22 cellular contexts compared by ENCODE assay signal in the genomic region with DNA sequence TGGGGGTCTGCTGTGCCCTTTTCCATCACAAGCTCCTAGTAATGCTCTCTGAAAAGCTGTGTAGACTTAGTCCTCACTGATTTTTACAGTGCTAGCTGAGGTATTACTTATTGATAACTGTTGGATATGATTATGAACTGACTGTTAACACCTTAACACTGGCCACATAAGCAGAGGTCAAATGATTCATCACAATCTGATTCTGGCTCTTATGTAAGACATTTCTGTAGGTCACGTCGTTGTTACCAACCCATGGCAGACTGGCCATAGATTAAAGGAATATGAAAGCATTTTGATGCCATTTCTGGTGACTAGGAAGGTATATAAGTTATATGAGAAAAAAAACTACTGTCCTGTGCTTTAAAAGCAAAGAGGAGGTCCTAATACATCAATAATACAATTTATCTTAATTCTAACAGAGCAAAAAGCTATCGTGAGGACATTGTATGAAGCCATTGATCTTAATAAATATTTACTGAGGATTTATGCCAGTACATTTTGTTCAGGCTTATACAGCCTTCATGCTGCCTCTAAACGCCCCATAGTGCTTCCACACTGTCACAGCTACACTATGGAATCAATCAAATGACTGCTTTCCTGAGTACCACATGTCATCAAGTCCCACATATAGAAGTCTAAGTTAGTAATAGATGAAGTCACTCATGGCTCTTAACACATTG. TPM values are rescaled to one million over a fixed set of nuclear protein-coding genes. Genes with fewer than 3 reads are reported as not detected.
DNase-seq lines count a peak whose midpoint lies in the region; ATAC-seq, FAIRE-seq and TF ChIP-seq lines count a peak whose summit lies in the region.
"Had no signal": no experiment of that assay in that cellular context is flagged by ENCODE, and none has a peak within 500 bp of the region (broad histone marks: within the 10 kb centered on the region; RNA-seq: fewer than 3 reads in every experiment).

No MANE protein-coding gene starts in this region.

- H3K9me3 ChIP-seq in liver (ENCODE audit: control insufficient read depth in 4 of 4, low read length in 3 of 4) (no peaks in the 10 kb centered on the region), HepG2 (ENCODE audit: low read length) (no peaks in the 10 kb centered on the region), SJSA1 (replicated peaks) (no peaks in the 10 kb centered on the region)

- CTCF ChIA-PET in HepG2 (lab: Yijun Ruan, JAX; ENCODE audit: low intra/inter-chr PET ratio, low total read pairs) = no interaction called here

- H3K4me1 ChIP-seq in liver (ENCODE audit: control insufficient read depth in 4 of 4, insufficient read depth in 4 of 4, low read length in 3 of 4) (peaks cover 0 to 12% (median 7%) of the 10 kb centered on the region in 4 donors), HepG2 (ENCODE audit: insufficient read depth, low read length) (no peaks in the 10 kb centered on the region), SJSA1 (replicated peaks) (peaks cover 41% of the 10 kb centered on the region)

- FAIRE-seq in HepG2 (lab: Jason Lieb, UNC) = no peak
- FAIRE-seq: GM12878 had no signal

- intact Hi-C loops in HepG2 (cut with micrococcal nuclease; ENCODE audit: unreplicated experiment) = no loop called here
- intact Hi-C loops in activated CD4-positive, alpha-beta T cell treated with anti-CD3 and anti-CD28 coated beads, Interleukin-2, amount 10 ng/mL, durations not matched to agents 24 days and 14 days (cut with micrococcal nuclease) = no loop called here

- TF ChIP-seq RAD21 in liver (IDR thresholded peaks at IDR 0.05) (peak; percentile 47 to 54), HepG2 (CRISPR knock-in tag; IDR thresholded peaks at IDR 0.05) (no peak)

- H3K27me3 ChIP-seq in liver (ENCODE audit: control insufficient read depth in 4 of 4, insufficient read depth in 4 of 4, low read length in 3 of 4) = no peaks in the 10 kb centered on the region
- no peaks in the 10 kb centered on the region for H3K27me3 ChIP-seq in HepG2 (ENCODE audit: control insufficient read depth in 1 of 2, insufficient read depth in 2 of 2, low read length in 2 of 2)
- H3K27me3 ChIP-seq in SJSA1 (replicated peaks) = no peaks in the 10 kb centered on the region

- no peaks in the 10 kb centered on the region for H3K9me3 Mint-ChIP-seq in activated CD4-positive, alpha-beta T cell treated with anti-CD3 and anti-CD28 coated beads, Interleukin-2, amount 10 ng/mL, durations not matched to agents 24 days and 14 days
- H3K9me3 Mint-ChIP-seq: H9 had no signal

- no peaks in the 10 kb centered on the region for H3K79me2 ChIP-seq in HepG2 (ENCODE audit: insufficient read depth, low read length)

- whole genome bisulfite sequencing in liver = 36% methylated on average over 4 of the region's 4 CpGs
- WGBS in HepG2 (ENCODE audit: low lambda C conversion rate) = 8% methylated on average over 4 of the region's 4 CpGs

- BruUV-seq in HepG2 (replicated peaks; lab: Mats Ljungman, UMichigan) = no TSS peak

- no peak for TF ChIP-seq POLR2A in HepG2 (IDR thresholded peaks at IDR 0.05; ENCODE audit: insufficient read depth in 1 of 2, low read depth in 2 of 2, low read length in 2 of 2)

- H3K36me3 ChIP-seq in liver (ENCODE audit: control insufficient read depth in 4 of 4, insufficient read depth in 3 of 4, low read depth in 1 of 4, low read length in 3 of 4) (no peaks in the 10 kb centered on the region), HepG2 (replicated peaks in 1 of 2; ENCODE audit: control insufficient read depth in 1 of 2, insufficient read depth in 2 of 2, low read length in 2 of 2) (no peaks in the 10 kb centered on the region), SJSA1 (no peaks in the 10 kb centered on the region)

- TF ChIP-seq CTCF in liver (IDR thresholded peaks at IDR 0.05; ENCODE audit: low read depth, low read length, missing input control) (no peak), HepG2 (CRISPR knock-in tag; IDR thresholded peaks at IDR 0.05) (no peak), fibroblast of mammary gland (conservative IDR thresholded peaks at IDR 0.05; ENCODE audit: control insufficient read depth, insufficient read depth, low read depth, low read length) (no peak)

- H3K4me3 Mint-ChIP-seq in activated CD4-positive, alpha-beta T cell treated with anti-CD3 and anti-CD28 coated beads, Interleukin-2, amount 10 ng/mL, durations not matched to agents 24 days and 14 days = no peak overlapping the region
- H3K4me3 Mint-ChIP-seq: CD14-positive monocyte, H9 had no signal

- ATAC-seq in HepG2 (no peak), HG03571 (IDR thresholded peaks at IDR 0.05; ENCODE audit: unreplicated experiment) (no peak)
- ATAC-seq: GM12878 had no signal

- H3K27ac Mint-ChIP-seq in activated CD4-positive, alpha-beta T cell treated with anti-CD3 and anti-CD28 coated beads, Interleukin-2, amount 10 ng/mL, durations not matched to agents 24 days and 14 days = no peak overlapping the region
- H3K27ac Mint-ChIP-seq: CD14-positive monocyte, H9 had no signal

- in situ Hi-C loops in HepG2 (cut with HindIII; ENCODE audit: extremely low pct_ligation_motif_present, low pct_unique_long_range_greater_than_20kb) = no loop called here

- peak overlapping the region; percentile 1 to 26 for H3K27ac ChIP-seq in liver (ENCODE audit: low read depth in 1 of 2, low read length in 2 of 2)
- H3K27ac ChIP-seq in HepG2 (ENCODE audit: extremely low read length, insufficient read depth, low read length) = no peak overlapping the region
- H3K27ac ChIP-seq in SJSA1 = peak overlapping the region; percentile 98
- H3K27ac ChIP-seq: HL-60, SK-N-MC had no signal

- TF ChIP-seq EP300 in HepG2 (IDR thresholded peaks at IDR 0.05; ENCODE audit: low read depth in 2 of 2, low read length in 2 of 2) (no peak), HepG2 (CRISPR knock-in tag; IDR thresholded peaks at IDR 0.05; ENCODE audit: borderline replicate concordance) (no peak)

- H3K4me3 ChIP-seq in liver (ENCODE audit: low read depth in 1 of 3, low read length in 3 of 3) = no peak overlapping the region
- no peak overlapping the region for H3K4me3 ChIP-seq in HepG2 (replicated peaks in 1 of 3; ENCODE audit: insufficient read depth in 1 of 3, low read depth in 2 of 3, low read length in 3 of 3)
- no peak overlapping the region for H3K4me3 ChIP-seq in SJSA1
- no peak overlapping the region for H3K4me3 ChIP-seq in fibroblast of mammary gland (ENCODE audit: control insufficient read depth, low read depth, low read length)
- H3K4me3 ChIP-seq: GM12878, SK-N-MC had no signal

- no peak overlapping the region for H2AFZ ChIP-seq in HepG2 (ENCODE audit: low read length)

- no peaks in the 10 kb centered on the region for H4K20me1 ChIP-seq in HepG2 (ENCODE audit: insufficient read depth, low read length)

- no peaks in the 10 kb centered on the region for H3K36me3 Mint-ChIP-seq in activated CD4-positive, alpha-beta T cell treated with anti-CD3 and anti-CD28 coated beads, Interleukin-2, amount 10 ng/mL, durations not matched to agents 24 days and 14 days (ENCODE audit: low read depth)
- H3K36me3 Mint-ChIP-seq: CD14-positive monocyte had no signal

- H3K4me2 ChIP-seq in HepG2 (ENCODE audit: low read depth, low read length) = no peak overlapping the region

- no peak overlapping the region for H3K9ac ChIP-seq in liver (ENCODE audit: low read depth in 1 of 2, low read length in 2 of 2)
- H3K9ac ChIP-seq in HepG2 (ENCODE audit: insufficient read depth, low read depth, low read length) = no peak overlapping the region

- no peaks in the 10 kb centered on the region for H3K4me1 Mint-ChIP-seq in activated CD4-positive, alpha-beta T cell treated with anti-CD3 and anti-CD28 coated beads, Interleukin-2, amount 10 ng/mL, durations not matched to agents 24 days and 14 days
- H3K4me1 Mint-ChIP-seq: CD14-positive monocyte, H9 had no signal

- POLR2A ChIA-PET in HepG2 (lab: Yijun Ruan, JAX) = no interaction called here

- no peak for DNase-seq in HepG2 (ENCODE audit: low spot score)
- no peak for DNase-seq in SJSA1 (ENCODE audit: low read depth in 1 of 2, low spot score in 2 of 2)
- peak; percentile 11 for DNase-seq in fibroblast of mammary gland (ENCODE audit: low read depth)
- no peak for DNase-seq in activated CD4-positive, alpha-beta T cell treated with anti-CD3 and anti-CD28 coated beads, Interleukin-2, amount 10 ng/mL, durations not matched to agents 24 days and 14 days
- no peak for DNase-seq in NCI-H524 treated with DMSO at 0.1 percent for 48 hours (lab: John Stamatoyannopoulos, UW)
- DNase-seq in dedifferentiated amniotic fluid mesenchymal stem cell (ENCODE audit: extremely low spot score) = no peak
- DNase-seq: 8988T, DMS79, H9, KG1, NCI-H1694, NCI-H2081 treated with DMSO at 0.1 percent for 48 hours, NCI-H2171 treated with DMSO at 0.1 percent for 48 hours, NCI-H526, OCI-M1, Right ventricle myocardium superior had no signal

- peaks cover 9% of the 10 kb centered on the region for H3K27me3 Mint-ChIP-seq in activated CD4-positive, alpha-beta T cell treated with anti-CD3 and anti-CD28 coated beads, Interleukin-2, amount 10 ng/mL, durations not matched to agents 24 days and 14 days

RNA-seq across cellular contexts. Expression of gene RND3, which starts 6.9 kb away (rescaled TPM):
- 10 to 100 TPM; 14.8 to 28.1 TPM for total RNA-seq in liver
- 10 to 100 TPM; 15.1 to 30.0 TPM for polyA plus RNA-seq in liver
- 0.13 and 0.73 TPM in 2 replicates for total RNA-seq in HepG2 (2016; rRNA removed; fragmentation: Illumina TruSeq; extraction: Trizol)
- not detected in 2 replicates for total RNA-seq in HepG2 (2016; cell fraction: cytosol; rRNA removed; fragmentation: Illumina TruSeq; extraction: Trizol; ENCODE audit: low read depth)
- total RNA-seq in HepG2 (2016; cell fraction: insoluble cytoplasmic fraction; rRNA removed; fragmentation: Illumina TruSeq; extraction: Trizol) = 0.19 and 0.71 TPM in 2 replicates
- total RNA-seq in HepG2 (2016; cell fraction: membrane; rRNA removed; fragmentation: Illumina TruSeq; extraction: Trizol) = 0.10 and 0.25 TPM in 2 replicates
- 0.41 and 0.59 TPM in 2 replicates for total RNA-seq in HepG2 (2016; cell fraction: nucleus; rRNA removed; fragmentation: Illumina TruSeq; extraction: Trizol)
- 0.24 and 0.42 TPM in 2 replicates for polyA plus RNA-seq in HepG2 (2011; rRNA removed)
- polyA plus RNA-seq in HepG2 (2011; cell fraction: cytosol; rRNA removed) = 0.17 and 0.42 TPM in 2 replicates
- polyA plus RNA-seq in HepG2 (2011; cell fraction: nucleus; rRNA removed) = 0.59 TPM in 1 of 2 replicates, not detected in the other
- 0.17 and 0.20 TPM in 2 replicates for polyA plus RNA-seq in HepG2 (2012)
- not detected in 2 replicates for polyA plus RNA-seq in HepG2 (2016; cell fraction: cytosol; fragmentation: Illumina TruSeq; extraction: Trizol; ENCODE audit: low read depth)
- 0.29 and 0.58 TPM in 2 replicates for polyA plus RNA-seq in HepG2 (2016; cell fraction: insoluble cytoplasmic fraction; fragmentation: Illumina TruSeq; extraction: Trizol; ENCODE audit: low read depth)
- not detected in 2 replicates for polyA plus RNA-seq in HepG2 (2016; cell fraction: membrane; fragmentation: Illumina TruSeq; extraction: Trizol; ENCODE audit: low read depth)
- polyA plus RNA-seq in HepG2 (2016; cell fraction: nucleus; fragmentation: Illumina TruSeq; extraction: Trizol; ENCODE audit: insufficient read depth, low read depth) = 0.27 and 0.67 TPM in 2 replicates
- polyA minus RNA-seq in HepG2 (2011; rRNA and poly(A)+ RNA removed; ENCODE audit: low replicate concordance) = 34.6 TPM in 1 of 2 replicates, not detected in the other
- 0.69 and 0.70 TPM in 2 replicates for polyA minus RNA-seq in HepG2 (2011; cell fraction: cytosol; rRNA and poly(A)+ RNA removed)
- polyA minus RNA-seq in HepG2 (2011; cell fraction: nucleus; rRNA and poly(A)+ RNA removed) = 0.87 and 1.0 TPM in 2 replicates
- 170 and 178 TPM in 2 replicates for total RNA-seq in SJSA1 (2014; rRNA removed; shearing (Covaris generic))
- not detected in 2 replicates for total RNA-seq in activated CD4-positive, alpha-beta T cell treated with anti-CD3 and anti-CD28 coated beads, Interleukin-2, amount 10 ng/mL, durations not matched to agents 24 days and 14 days
- polyA plus RNA-seq: CD14-positive monocyte had no signal

Comparison
In these comparisons a context has a peak if more than half of its experiments do, and no peak if none do; other contexts are left out.
1. RNA of gene RND3, which starts 6.9 kb away (total RNA-seq): 170 to 178 TPM in SJSA1 and 14.8 to 28.1 TPM in liver; 0.10 to 0.73 TPM in HepG2 and not detected in activated CD4-positive, alpha-beta T cell treated with anti-CD3 and anti-CD28 coated beads, Interleukin-2, amount 10 ng/mL, durations not matched to agents 24 days and 14 days; every median in the first group is over 4 times any median in the second.